ENCODE assay signal across 1 cellular context in the genomic region with DNA sequence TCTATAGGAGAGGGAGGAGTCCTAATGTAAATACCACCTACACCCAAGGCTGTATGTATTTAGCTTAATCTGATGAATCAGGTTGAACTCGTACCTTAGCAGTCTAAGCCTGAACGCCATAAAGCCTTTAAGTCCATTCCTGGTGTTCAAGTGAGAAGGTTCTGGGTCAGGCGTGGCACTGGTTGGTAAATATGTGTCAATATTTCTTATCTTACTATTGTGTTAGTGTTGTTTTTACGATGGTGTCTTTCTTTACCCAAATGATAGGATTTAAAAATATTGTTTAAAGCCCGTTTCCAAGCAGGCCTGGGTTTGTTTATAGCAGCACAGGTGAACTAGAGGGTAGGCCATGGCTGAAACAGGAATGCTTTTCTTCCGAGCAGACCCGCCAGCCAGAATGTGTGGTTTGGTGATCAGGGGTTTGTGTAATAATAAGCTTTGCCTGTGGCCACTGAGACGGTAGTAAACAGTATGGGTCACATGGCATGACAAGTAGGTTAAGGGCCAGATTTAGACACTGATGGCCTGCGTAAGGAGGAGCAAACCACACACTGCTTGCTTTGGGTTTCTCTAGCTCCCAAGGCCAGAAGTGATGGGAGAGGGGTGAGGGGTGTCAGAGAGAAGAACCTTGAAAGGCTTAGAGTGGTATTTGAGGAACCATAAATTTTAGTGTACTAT.
TF ChIP-seq lines count a peak whose summit lies in the region.

No MANE protein-coding gene starts in this region.

TF ChIP-seq in H1, 55 proteins besides CTCF, POLR2A, EP300 and RAD21:
- TF ChIP-seq EZH2 (IDR thresholded peaks at IDR 0.05; ENCODE audit: low read depth, low read length, severe bottlenecking) (no peak), NRF1 (IDR thresholded peaks at IDR 0.05; ENCODE audit: low read depth, low read length) (no peak), JUND (IDR thresholded peaks at IDR 0.05; ENCODE audit: low read length) (no peak), JUN (IDR thresholded peaks at IDR 0.05; ENCODE audit: low read depth, low read length) (no peak), GABPA (IDR thresholded peaks at IDR 0.05; ENCODE audit: borderline replicate concordance, insufficient read depth, low read length) (no peak), FOSL1 (IDR thresholded peaks at IDR 0.05; ENCODE audit: insufficient read depth, low read depth, low read length) (no peak), KDM5A (IDR thresholded peaks at IDR 0.05; ENCODE audit: low read length) (no peak), RBBP5 (IDR thresholded peaks at IDR 0.05; ENCODE audit: borderline replicate concordance, low read depth, low read length) (no peak)
- TF ChIP-seq, protein P1, sequence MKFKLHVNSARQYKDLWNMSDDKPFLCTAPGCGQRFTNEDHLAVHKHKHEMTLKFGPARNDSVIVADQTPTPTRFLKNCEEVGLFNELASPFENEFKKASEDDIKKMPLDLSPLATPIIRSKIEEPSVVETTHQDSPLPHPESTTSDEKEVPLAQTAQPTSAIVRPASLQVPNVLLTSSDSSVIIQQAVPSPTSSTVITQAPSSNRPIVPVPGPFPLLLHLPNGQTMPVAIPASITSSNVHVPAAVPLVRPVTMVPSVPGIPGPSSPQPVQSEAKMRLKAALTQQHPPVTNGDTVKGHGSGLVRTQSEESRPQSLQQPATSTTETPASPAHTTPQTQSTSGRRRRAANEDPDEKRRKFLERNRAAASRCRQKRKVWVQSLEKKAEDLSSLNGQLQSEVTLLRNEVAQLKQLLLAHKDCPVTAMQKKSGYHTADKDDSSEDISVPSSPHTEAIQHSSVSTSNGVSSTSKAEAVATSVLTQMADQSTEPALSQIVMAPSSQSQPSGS (IDR thresholded peaks at IDR 0.05; ENCODE audit: low read length) = no peak
- TF ChIP-seq, protein P2, sequence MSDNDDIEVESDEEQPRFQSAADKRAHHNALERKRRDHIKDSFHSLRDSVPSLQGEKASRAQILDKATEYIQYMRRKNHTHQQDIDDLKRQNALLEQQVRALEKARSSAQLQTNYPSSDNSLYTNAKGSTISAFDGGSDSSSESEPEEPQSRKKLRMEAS (IDR thresholded peaks at IDR 0.05) = no peak
- TF ChIP-seq, protein P3, sequence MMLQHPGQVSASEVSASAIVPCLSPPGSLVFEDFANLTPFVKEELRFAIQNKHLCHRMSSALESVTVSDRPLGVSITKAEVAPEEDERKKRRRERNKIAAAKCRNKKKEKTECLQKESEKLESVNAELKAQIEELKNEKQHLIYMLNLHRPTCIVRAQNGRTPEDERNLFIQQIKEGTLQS (IDR thresholded peaks at IDR 0.05; ENCODE audit: insufficient read depth, low read depth, low read length) = no peak
- TF ChIP-seq, protein P4, sequence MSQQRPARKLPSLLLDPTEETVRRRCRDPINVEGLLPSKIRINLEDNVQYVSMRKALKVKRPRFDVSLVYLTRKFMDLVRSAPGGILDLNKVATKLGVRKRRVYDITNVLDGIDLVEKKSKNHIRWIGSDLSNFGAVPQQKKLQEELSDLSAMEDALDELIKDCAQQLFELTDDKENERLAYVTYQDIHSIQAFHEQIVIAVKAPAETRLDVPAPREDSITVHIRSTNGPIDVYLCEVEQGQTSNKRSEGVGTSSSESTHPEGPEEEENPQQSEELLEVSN (IDR thresholded peaks at IDR 0.05) = no peak
